9 cellular contexts compared by ENCODE assay signal in genomic region chr16:55711959-55712876, GRCh38. TPM values are rescaled to one million over a fixed set of nuclear protein-coding genes. Genes with fewer than 3 reads are reported as not detected.
A peak's percentile ranks its signal among the peaks of the same experiment; 100 is the strongest.
DNase-seq lines count a peak whose midpoint lies in the region; ATAC-seq and TF ChIP-seq lines count a peak whose summit lies in the region.
"Had no signal": no experiment of that assay in that cellular context is flagged by ENCODE, and none has a peak within 500 bp of the region (broad histone marks: within the 10 kb centered on the region; RNA-seq: fewer than 3 reads in every experiment).

No MANE protein-coding gene starts in this region.

- H3K27me3 Mint-ChIP-seq in CD8-positive, alpha-beta T cell (ENCODE audit: low read depth), result peaks cover 25% of the 10 kb centered on the region
- H3K27me3 Mint-ChIP-seq in activated naive CD8-positive, alpha-beta T cell treated with anti-CD3 and anti-CD28 coated beads, Interleukin-2, amount 10 ng/mL, durations not matched to agents 7 days and 5 days, result peaks cover 4% of the 10 kb centered on the region

- no peaks in the 10 kb centered on the region for H3K4me1 ChIP-seq in CD8-positive, alpha-beta T cell (ENCODE audit: insufficient read depth, low read length)
- H3K4me1 ChIP-seq in left ventricle myocardium inferior, result no peaks in the 10 kb centered on the region

- no peak for ATAC-seq in CD8-positive, alpha-beta T cell
- ATAC-seq in GM19468 (IDR thresholded peaks at IDR 0.05; ENCODE audit: extremely low read depth, unreplicated experiment), result peak; percentile 57
- ATAC-seq in activated naive CD8-positive, alpha-beta T cell treated with anti-CD3 and anti-CD28 coated beads, Interleukin-2, amount 10 ng/mL, durations not matched to agents 7 days and 5 days (ENCODE audit: low read depth), result no peak
- peak; percentile 83 for ATAC-seq in sciatic nerve

- no peak overlapping the region for H3K27ac ChIP-seq in CD8-positive, alpha-beta T cell (ENCODE audit: low read depth, low read length)
- H3K27ac ChIP-seq in left ventricle myocardium inferior (replicated peaks), result no peak overlapping the region

- intact Hi-C loops in CD8-positive, alpha-beta T cell (cut with DNase I, micrococcal nuclease), result loop anchor here (1.0 to 5.0 kb wide), 5 partner anchors 130 to 990 kb away; no protein-coding TSS in a partner anchor
- intact Hi-C loops in left ventricle myocardium inferior (cut with micrococcal nuclease) (loop anchor here (2.0 kb wide), 1 partner anchor 131 kb away; no protein-coding TSS in a partner anchor), sciatic nerve (cut with DNase I) (loop anchor here (10.0 kb wide), 1 partner anchor 133 kb away; no protein-coding TSS in a partner anchor)

- H3K27ac Mint-ChIP-seq in CD8-positive, alpha-beta T cell, result no peak overlapping the region
- H3K27ac Mint-ChIP-seq in activated naive CD8-positive, alpha-beta T cell treated with anti-CD3 and anti-CD28 coated beads, Interleukin-2, amount 10 ng/mL, durations not matched to agents 7 days and 5 days, result no peak overlapping the region

- no peaks in the 10 kb centered on the region for H3K4me1 Mint-ChIP-seq in CD8-positive, alpha-beta T cell (ENCODE audit: low read depth)
- no peaks in the 10 kb centered on the region for H3K4me1 Mint-ChIP-seq in activated naive CD8-positive, alpha-beta T cell treated with anti-CD3 and anti-CD28 coated beads, Interleukin-2, amount 10 ng/mL, durations not matched to agents 7 days and 5 days

- H3K9me3 ChIP-seq in CD8-positive, alpha-beta T cell (ENCODE audit: low read length), result no peaks in the 10 kb centered on the region
- no peaks in the 10 kb centered on the region for H3K9me3 ChIP-seq in left ventricle myocardium inferior (replicated peaks)

- POLR2A ChIA-PET in CD8-positive, alpha-beta T cell (lab: Charles Lee), result no interaction called here
- POLR2A ChIA-PET in activated naive CD8-positive, alpha-beta T cell treated with anti-CD3 and anti-CD28 coated beads, Interleukin-2, amount 10 ng/mL, durations not matched to agents 7 days and 5 days (lab: Charles Lee), result no interaction called here

- DNase-seq in CD8-positive, alpha-beta T cell, result peak in 6 of 7 experiments; percentile 36 to 70 (median 48)
- DNase-seq in LoVo (ENCODE audit: low spot score) (peak; percentile 68), SKM-1 treated with dmso at 0.1 percent for 144 hours (lab: John Stamatoyannopoulos, UW; ENCODE audit: unreplicated experiment) (peak; percentile 73), left ventricle myocardium inferior (peak; percentile 58), sciatic nerve (ENCODE audit: low spot score) (peak; percentile 85), mesenteric fat pad (ENCODE audit: low spot score) (no peak)
- DNase-seq in activated naive CD8-positive, alpha-beta T cell treated with anti-CD3 and anti-CD28 coated beads, Interleukin-2, amount 10 ng/mL, durations not matched to agents 7 days and 5 days, result peak; percentile 39

- H3K36me3 Mint-ChIP-seq in CD8-positive, alpha-beta T cell, result no peaks in the 10 kb centered on the region
- no peaks in the 10 kb centered on the region for H3K36me3 Mint-ChIP-seq in activated naive CD8-positive, alpha-beta T cell treated with anti-CD3 and anti-CD28 coated beads, Interleukin-2, amount 10 ng/mL, durations not matched to agents 7 days and 5 days

- H3K4me3 ChIP-seq in CD8-positive, alpha-beta T cell (ENCODE audit: low read depth, low read length), result no peak overlapping the region
- no peak overlapping the region for H3K4me3 ChIP-seq in left ventricle myocardium inferior

- no peaks in the 10 kb centered on the region for H3K36me3 ChIP-seq in CD8-positive, alpha-beta T cell (ENCODE audit: insufficient read depth, low read length)
- no peaks in the 10 kb centered on the region for H3K36me3 ChIP-seq in left ventricle myocardium inferior

- CTCF ChIA-PET in CD8-positive, alpha-beta T cell (lab: Charles Lee), result interaction anchor here (1.0 to 3.1 kb wide), 4 partner anchors 8 to 606 kb away, joined by 3 to 18 read pairs (median 8); no protein-coding TSS in a partner anchor

- no peak overlapping the region for H3K4me3 Mint-ChIP-seq in CD8-positive, alpha-beta T cell
- no peak overlapping the region for H3K4me3 Mint-ChIP-seq in activated naive CD8-positive, alpha-beta T cell treated with anti-CD3 and anti-CD28 coated beads, Interleukin-2, amount 10 ng/mL, durations not matched to agents 7 days and 5 days

- H3K27me3 ChIP-seq in CD8-positive, alpha-beta T cell (ENCODE audit: insufficient read depth, low read length), result no peaks in the 10 kb centered on the region
- peaks cover 90% of the 10 kb centered on the region for H3K27me3 ChIP-seq in left ventricle myocardium inferior (ENCODE audit: low read depth)

- TF ChIP-seq CTCF in CD8-positive, alpha-beta T cell (IDR thresholded peaks at IDR 0.05), result peak; percentile 67
- TF ChIP-seq CTCF in left ventricle myocardium inferior (IDR thresholded peaks at IDR 0.05; ENCODE audit: borderline replicate concordance), result peak; percentile 75

- no peaks in the 10 kb centered on the region for H3K9me3 Mint-ChIP-seq in CD8-positive, alpha-beta T cell
- no peaks in the 10 kb centered on the region for H3K9me3 Mint-ChIP-seq in activated naive CD8-positive, alpha-beta T cell treated with anti-CD3 and anti-CD28 coated beads, Interleukin-2, amount 10 ng/mL, durations not matched to agents 7 days and 5 days

RNA-seq across cellular contexts. Expression of gene SLC6A2, which starts 56.4 kb away (rescaled TPM):
- total RNA-seq in CD8-positive, alpha-beta T cell, result not detected
- not detected for total RNA-seq in activated naive CD8-positive, alpha-beta T cell treated with anti-CD3 and anti-CD28 coated beads, Interleukin-2, amount 10 ng/mL, durations not matched to agents 7 days and 5 days
- total RNA-seq in left ventricle myocardium inferior (not detected), sciatic nerve (1.1 TPM), mesenteric fat pad (0.64 TPM)
- total RNA-seq: T-helper 1 cell treated with Interleukin-12 subunit alpha and Interleukin-12 subunit beta and Interleukin-4 antibody, amounts not matched to agents 30 ng/mL and 1 ng/mL, for 36 hours had no signal

Comparison
In these comparisons a context has a peak if more than half of its experiments do, and no peak if none do; other contexts are left out.
1. ATAC-seq: peak in GM19468 (single experiment) and sciatic nerve (single experiment); none in CD8-positive, alpha-beta T cell (single experiment) and activated naive CD8-positive, alpha-beta T cell treated with anti-CD3 and anti-CD28 coated beads, Interleukin-2, amount 10 ng/mL, durations not matched to agents 7 days and 5 days (single experiment).